ENCODE assay signal across 18 cellular contexts in the genomic region with DNA sequence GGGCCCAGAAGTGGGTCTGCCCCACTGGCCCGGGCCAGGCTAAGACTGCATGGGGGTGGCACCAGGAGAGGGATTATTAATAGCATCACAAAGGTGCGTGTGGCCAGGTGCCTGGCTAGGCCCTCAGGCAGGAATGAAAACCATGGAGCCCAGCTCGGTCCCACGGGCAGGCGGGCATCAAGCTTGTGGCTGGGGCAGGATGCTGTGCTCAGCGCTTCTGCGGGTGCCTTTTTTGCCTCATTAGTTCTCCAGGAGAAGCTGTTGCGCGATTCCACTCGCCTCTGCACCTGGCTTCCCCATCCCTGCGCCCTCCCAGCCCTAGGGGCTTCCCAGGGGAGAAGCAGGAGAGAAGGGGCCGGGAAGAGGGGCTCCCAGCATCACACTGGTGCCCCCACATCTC. TPM values are rescaled to one million over a fixed set of nuclear protein-coding genes. Genes with fewer than 3 reads are reported as not detected.
DNase-seq lines count a peak whose midpoint lies in the region; ATAC-seq and TF ChIP-seq lines count a peak whose summit lies in the region.
"Had no signal": no experiment of that assay in that cellular context is flagged by ENCODE, and none has a peak within 500 bp of the region (broad histone marks: within the 10 kb centered on the region; RNA-seq: fewer than 3 reads in every experiment).

No MANE protein-coding gene starts in this region.

- TF ChIP-seq EP300 in esophagus muscularis mucosa (IDR thresholded peaks at IDR 0.05), result no peak

- peak overlapping the region; percentile 52 to 79 (median 66) for H3K27ac ChIP-seq in esophagus muscularis mucosa (replicated peaks in 1 of 4)
- H3K27ac ChIP-seq in neuronal stem cell (replicated peaks; ENCODE audit: low read length), result no peak overlapping the region
- H3K27ac ChIP-seq: C4-2B had no signal

- H3K4me3 ChIP-seq in esophagus muscularis mucosa (no peak overlapping the region), neuronal stem cell (ENCODE audit: low read length in 2 of 2) (no peak overlapping the region), MG63 (no peak overlapping the region)

- H3K18ac ChIP-seq in neuronal stem cell (ENCODE audit: low read length), result peak overlapping the region; percentile 76

- H3K4me1 ChIP-seq in esophagus muscularis mucosa (peaks cover 18 to 83% (median 63%) of the 10 kb centered on the region in 4 donors), neuronal stem cell (ENCODE audit: control insufficient read depth in 2 of 2, insufficient read depth in 1 of 2, low read depth in 1 of 2, low read length in 2 of 2) (peaks cover 23 to 47% of the 10 kb centered on the region in 2 donors)

- DNase-seq in left ventricle myocardium superior, result peak; percentile 8
- DNase-seq in left cardiac atrium, result no peak
- DNase-seq in esophagus muscularis mucosa (ENCODE audit: extremely low spot score), result no peak
- no peak for DNase-seq in neuronal stem cell (ENCODE audit: low spot score)
- DNase-seq in T1000 (lab: John Stamatoyannopoulos, UW), result no peak
- no peak for DNase-seq in MG63
- DNase-seq in NK-92 (lab: John Stamatoyannopoulos, UW; ENCODE audit: unreplicated experiment), result no peak
- DNase-seq: 8988T; CD4-positive, alpha-beta T cell; DMS153; DMS79; GDM1; GOT3; H7; HFFc6; IMR-90 had no signal

- intact Hi-C loops in left ventricle myocardium superior (cut with micrococcal nuclease) (no loop called here), left cardiac atrium (cut with DNase I) (no loop called here), esophagus muscularis mucosa (cut with DNase I) (no loop called here)

- H3K36me3 ChIP-seq in esophagus muscularis mucosa, result peaks cover 0 to 36% (median 12%) of the 10 kb centered on the region in 4 donors
- no peaks in the 10 kb centered on the region for H3K36me3 ChIP-seq in neuronal stem cell (replicated peaks in 1 of 2; ENCODE audit: control insufficient read depth in 2 of 2, insufficient read depth in 2 of 2, low read length in 2 of 2)
- no peaks in the 10 kb centered on the region for H3K36me3 ChIP-seq in MG63

- ATAC-seq in left ventricle myocardium superior (no peak), left cardiac atrium (no peak)
- ATAC-seq: HCT116 had no signal

- H3K23ac ChIP-seq in neuronal stem cell (ENCODE audit: low read depth, low read length, poor library complexity), result no peak overlapping the region

- H2BK12ac ChIP-seq in neuronal stem cell (ENCODE audit: low read length), result peak overlapping the region; percentile 50

- no peak overlapping the region for H3K4me2 ChIP-seq in neuronal stem cell (ENCODE audit: insufficient read depth, low read length, poor library complexity, severe bottlenecking)

- no peak overlapping the region for H3K9ac ChIP-seq in neuronal stem cell (ENCODE audit: low read depth, low read length, poor library complexity)

- no peak overlapping the region for H4K8ac ChIP-seq in neuronal stem cell (ENCODE audit: low read depth, low read length)

- H3K9me3 ChIP-seq in esophagus muscularis mucosa (no peaks in the 10 kb centered on the region), neuronal stem cell (replicated peaks in 1 of 2; ENCODE audit: control insufficient read depth in 2 of 2, insufficient read depth in 1 of 2, low read depth in 1 of 2, low read length in 2 of 2) (no peaks in the 10 kb centered on the region), MG63 (no peaks in the 10 kb centered on the region)

- no peak overlapping the region for H3K4ac ChIP-seq in neuronal stem cell (ENCODE audit: low read length)

- H2AFZ ChIP-seq in neuronal stem cell (ENCODE audit: low read length), result no peak overlapping the region

- H3K79me1 ChIP-seq in neuronal stem cell (ENCODE audit: low read depth, low read length), result no peaks in the 10 kb centered on the region

- peak overlapping the region; percentile 78 for H2AK5ac ChIP-seq in neuronal stem cell (ENCODE audit: low read depth, low read length)

- no peak overlapping the region for H3K14ac ChIP-seq in neuronal stem cell (ENCODE audit: low read length)

- TF ChIP-seq POLR2A in esophagus muscularis mucosa (IDR thresholded peaks at IDR 0.05; ENCODE audit: low read depth), result no peak

- peak overlapping the region; percentile 97 for H2BK15ac ChIP-seq in neuronal stem cell (ENCODE audit: low read length)

- no peak for TF ChIP-seq CTCF in esophagus muscularis mucosa (IDR thresholded peaks at IDR 0.05)

- H3K27me3 ChIP-seq in esophagus muscularis mucosa, result no peaks in the 10 kb centered on the region
- peaks cover 0 to 72% (median 5%) of the 10 kb centered on the region in 3 experiments for H3K27me3 ChIP-seq in neuronal stem cell (ENCODE audit: control insufficient read depth in 3 of 3, insufficient read depth in 3 of 3, low read depth in 1 of 3, low read length in 3 of 3)
- H3K27me3 ChIP-seq in MG63, result no peaks in the 10 kb centered on the region

- no peak overlapping the region for H2BK5ac ChIP-seq in neuronal stem cell (ENCODE audit: low read length)

- H2BK120ac ChIP-seq in neuronal stem cell (ENCODE audit: low read depth, low read length), result peak overlapping the region; percentile 43

- WGBS in esophagus muscularis mucosa, result 90% methylated on average over 12 of the region's 12 CpGs
- WGBS in neuronal stem cell (ENCODE audit: extremely low coverage in 2 of 2, insufficient read length in 2 of 2, insufficient replicate concordance in 1 of 2), 2 donors, result no CpG with 5 or more reads among the region's 12 CpGs

- peak overlapping the region; percentile 30 for H4K91ac ChIP-seq in neuronal stem cell (ENCODE audit: low read depth, low read length, poor library complexity)

RNA-seq across cellular contexts. Expression of a gene that starts 39.3 kb away (rescaled TPM):
- total RNA-seq in left ventricle myocardium superior, result 45.4 TPM
- total RNA-seq in left cardiac atrium, result 10 to 100 TPM; 22.9 to 26.5 TPM
- total RNA-seq in esophagus muscularis mucosa, result 10 to 100 TPM; 10.1 to 37.8 (median 18.5) TPM
- polyA plus RNA-seq in neuronal stem cell (2013, experiment 1 of 2), result 17.7 TPM
- polyA plus RNA-seq in neuronal stem cell (2013, experiment 2 of 2), result 17.8 TPM
- 29.5 and 45.3 TPM in 2 replicates for total RNA-seq in MG63 (2014; rRNA removed; shearing (Covaris generic); ENCODE audit: low replicate concordance)

RNA-seq across cellular contexts. Expression of a gene that starts 39.3 kb away (rescaled TPM):
- total RNA-seq in left ventricle myocardium superior, result 1.9 TPM
- 1 to 10 TPM; 1.3 to 1.4 TPM for total RNA-seq in left cardiac atrium
- total RNA-seq in esophagus muscularis mucosa, result 10 to 100 TPM in 3 of 4 donors, 1 to 10 TPM in 1; 9.3 to 22.0 (median 17.1) TPM
- 3.1 TPM for polyA plus RNA-seq in neuronal stem cell (2013, experiment 1 of 2)
- 3.2 TPM for polyA plus RNA-seq in neuronal stem cell (2013, experiment 2 of 2)
- total RNA-seq in MG63 (2014; rRNA removed; shearing (Covaris generic); ENCODE audit: low replicate concordance), result not detected in 2 replicates
- total RNA-seq: IMR-90 had no signal
